In genomic region chrX:14872355-14872754, GRCh38 we compare ENCODE assay signal across 8 cellular contexts. TPM values are rescaled to one million over a fixed set of nuclear protein-coding genes. Genes with fewer than 3 reads are reported as not detected.
DNase-seq lines count a peak whose midpoint lies in the region; TF ChIP-seq lines count a peak whose summit lies in the region.

No MANE protein-coding gene starts in this region.

- no peaks in the 10 kb centered on the region for H3K9me3 Mint-ChIP-seq in CD8-positive, alpha-beta memory T cell
- peaks cover 9% of the 10 kb centered on the region for H3K9me3 Mint-ChIP-seq in neural crest cell

- no peak for TF ChIP-seq CTCF in LNCaP clone FGC (IDR thresholded peaks at IDR 0.05; ENCODE audit: control insufficient read depth, extremely low read depth, insufficient read depth)
- no peak for TF ChIP-seq CTCF in choroid plexus epithelial cell (conservative IDR thresholded peaks at IDR 0.05; ENCODE audit: low read depth, low read length)
- TF ChIP-seq CTCF in neural crest cell (conservative IDR thresholded peaks at IDR 0.05): no peak
- TF ChIP-seq CTCF in GM13977 (IDR thresholded peaks at IDR 0.05; ENCODE audit: extremely low read depth, insufficient read depth, missing control alignments): no peak

- in situ Hi-C loops in GM13977 (cut with MboI; ENCODE audit: low pct_unique_long_range_greater_than_20kb, low sequenced_read_pairs, unreplicated experiment): no loop called here

- no peak for DNase-seq in CD8-positive, alpha-beta memory T cell
- DNase-seq in LNCaP clone FGC (ENCODE audit: low read depth) (no peak), choroid plexus epithelial cell (ENCODE audit: low read depth) (no peak), neural crest cell (ENCODE audit: low read depth, low spot score) (no peak), GM13977 (ENCODE audit: low spot score) (no peak), Kasumi-1 (lab: John Stamatoyannopoulos, UW) (no peak), OCI-M2 (lab: John Stamatoyannopoulos, UW; ENCODE audit: unreplicated experiment) (no peak), NCI-H2107 treated with DMSO at 0.1 percent for 48 hours (lab: John Stamatoyannopoulos, UW; ENCODE audit: unreplicated experiment) (no peak)

- no peaks in the 10 kb centered on the region for H3K27me3 Mint-ChIP-seq in CD8-positive, alpha-beta memory T cell
- no peaks in the 10 kb centered on the region for H3K27me3 Mint-ChIP-seq in neural crest cell (ENCODE audit: low read depth)

- CTCF ChIA-PET in CD8-positive, alpha-beta memory T cell (lab: Charles Lee): no interaction called here

- H3K27me3 ChIP-seq in CD8-positive, alpha-beta memory T cell (ENCODE audit: insufficient read depth, low read length, poor library complexity, severe bottlenecking): no peaks in the 10 kb centered on the region

- peaks cover 11% of the 10 kb centered on the region for H3K4me1 ChIP-seq in CD8-positive, alpha-beta memory T cell (ENCODE audit: insufficient read depth, low read length)

- H3K27ac Mint-ChIP-seq in CD8-positive, alpha-beta memory T cell: peak overlapping the region in 4 of 8 donors; percentile 69 to 93 (median 84)
- H3K27ac Mint-ChIP-seq in neural crest cell (ENCODE audit: unreplicated experiment): no peak overlapping the region

- peak overlapping the region; percentile 69 for H3K27ac ChIP-seq in CD8-positive, alpha-beta memory T cell (ENCODE audit: low read depth, low read length)

- peaks cover 6 to 30% (median 8%) of the 10 kb centered on the region in 3 donors for H3K4me1 Mint-ChIP-seq in CD8-positive, alpha-beta memory T cell
- peaks cover 28% of the 10 kb centered on the region for H3K4me1 Mint-ChIP-seq in neural crest cell

- no peaks in the 10 kb centered on the region for H3K36me3 ChIP-seq in CD8-positive, alpha-beta memory T cell (ENCODE audit: insufficient read depth, low read length)

- H3K36me3 Mint-ChIP-seq in CD8-positive, alpha-beta memory T cell: peaks cover 0 to 6% (median 3%) of the 10 kb centered on the region in 3 donors
- H3K36me3 Mint-ChIP-seq in neural crest cell (ENCODE audit: low read depth): peaks cover 21% of the 10 kb centered on the region

- peak overlapping the region in 5 of 7 donors; percentile 85 to 92 (median 89) for H3K4me3 Mint-ChIP-seq in CD8-positive, alpha-beta memory T cell
- H3K4me3 Mint-ChIP-seq in neural crest cell: peak overlapping the region; percentile 92

- no peak overlapping the region for H3K4me3 ChIP-seq in CD8-positive, alpha-beta memory T cell (ENCODE audit: low read length)
- H3K4me3 ChIP-seq in LNCaP clone FGC (ENCODE audit: low read depth, low read length) (peak overlapping the region; percentile 83), choroid plexus epithelial cell (ENCODE audit: low read depth, low read length) (peak overlapping the region; percentile 73)

- H3K9me3 ChIP-seq in CD8-positive, alpha-beta memory T cell (ENCODE audit: low read length): no peaks in the 10 kb centered on the region

- POLR2A ChIA-PET in CD8-positive, alpha-beta memory T cell (lab: Charles Lee): no interaction called here

RNA-seq across cellular contexts. Expression of gene FANCB, which starts 0.5 kb away (rescaled TPM):
- total RNA-seq in CD8-positive, alpha-beta memory T cell: 10 to 100 TPM; 10.2 to 10.9 TPM
- 2.2 TPM for polyA plus RNA-seq in CD8-positive, alpha-beta memory T cell
- 16.1 and 19.5 TPM in 2 replicates for total RNA-seq in neural crest cell

RNA-seq across cellular contexts. Expression of gene MOSPD2, which starts 0.9 kb away (rescaled TPM):
- 1 to 10 TPM; 8.3 to 9.3 TPM for total RNA-seq in CD8-positive, alpha-beta memory T cell
- 7.4 TPM for polyA plus RNA-seq in CD8-positive, alpha-beta memory T cell
- 10.2 and 11.5 TPM in 2 replicates for total RNA-seq in neural crest cell
